In genomic region chr7:95246935-95247370, GRCh38 we compare ENCODE assay signal across 8 cellular contexts.
DNase-seq lines count a peak whose midpoint lies in the region; ATAC-seq and TF ChIP-seq lines count a peak whose summit lies in the region.

No MANE protein-coding gene starts in this region.

- DNase-seq in D341Med (ENCODE audit: low spot score) (peak; percentile 68), M059J (ENCODE audit: low read depth) (peak; percentile 66), PC-9 (peak; percentile 47 to 48), dedifferentiated amniotic fluid mesenchymal stem cell (ENCODE audit: extremely low spot score) (peak; percentile 73), left lobe of liver (ENCODE audit: low spot score) (peak; percentile 48), testis (peak; percentile 76)

- H3K27ac ChIP-seq in PC-9 (no peak overlapping the region), testis (no peak overlapping the region)

- no peaks in the 10 kb centered on the region for H3K79me2 ChIP-seq in PC-9 (ENCODE audit: low read depth)

- intact Hi-C loops in PC-9 (cut with micrococcal nuclease; ENCODE audit: unreplicated experiment) (loop anchor here (1.0 to 10.0 kb wide), 6 partner anchors 230 to 1530 kb away; partner anchors contain the start of gene SGCE), testis (cut with DNase I; ENCODE audit: low total_unique reads) (no loop called here)

- WGBS in testis, 2 donors = 15 to 24% methylated on average over 5 of the region's 5 CpGs

- H3F3A ChIP-seq in PC-9 (ENCODE audit: insufficient read depth, low read depth) = no peaks in the 10 kb centered on the region

- TF ChIP-seq CTCF in PC-9 (conservative IDR thresholded peaks at IDR 0.05) (peak; percentile 83), testis (IDR thresholded peaks at IDR 0.05) (peak; percentile 70 to 77 (median 74))

- POLR2A ChIA-PET in PC-9 (lab: Charles Lee; ENCODE audit: unreplicated experiment) = interaction anchor here (0.5 kb wide), 1 partner anchor 67 kb away, joined by 5 read pairs; no protein-coding TSS in a partner anchor

- no peak overlapping the region for H3K4me2 ChIP-seq in PC-9

- no peak overlapping the region for H3K4me3 ChIP-seq in PC-9
- no peak overlapping the region for H3K4me3 ChIP-seq in testis

- H3K9me3 ChIP-seq in PC-9 (ENCODE audit: insufficient read depth, low read depth) (no peaks in the 10 kb centered on the region), testis (no peaks in the 10 kb centered on the region)

- H3K4me1 ChIP-seq in PC-9 (replicated peaks; ENCODE audit: insufficient read depth) (no peaks in the 10 kb centered on the region), testis (peaks cover 6% of the 10 kb centered on the region)

- ATAC-seq in GM19395 (IDR thresholded peaks at IDR 0.05; ENCODE audit: unreplicated experiment) (peak; percentile 68), left lobe of liver (peak; percentile 95), GM19328 (IDR thresholded peaks at IDR 0.05; ENCODE audit: unreplicated experiment) (no peak)

- H3K36me3 ChIP-seq in PC-9 (ENCODE audit: low read depth) (no peaks in the 10 kb centered on the region), testis (ENCODE audit: low read depth, missing control alignments) (no peaks in the 10 kb centered on the region)

- H3K27me3 ChIP-seq in PC-9 (ENCODE audit: insufficient read depth, low read depth) (no peaks in the 10 kb centered on the region), testis (no peaks in the 10 kb centered on the region)

- CTCF ChIA-PET in PC-9 (lab: Charles Lee) = interaction anchor here (0.6 to 1.3 kb wide), 9 partner anchors 15 to 1992 kb away, joined by 3 to 7 read pairs (median 4); no protein-coding TSS in a partner anchor

- BruUV-seq in PC-9 (replicated peaks; lab: Mats Ljungman, UMichigan) = no TSS peak

- no peaks in the 10 kb centered on the region for H4K20me1 ChIP-seq in PC-9 (ENCODE audit: insufficient read depth)

- H2AFZ ChIP-seq in PC-9 = no peak overlapping the region

- no peak for TF ChIP-seq POLR2A in testis (IDR thresholded peaks at IDR 0.05)

- H3K9me2 ChIP-seq in PC-9 (ENCODE audit: insufficient read depth) = no peaks in the 10 kb centered on the region
